ENCODE assay signal across 1 cellular context in genomic region chr14:31297112-31297511, GRCh38.
TF ChIP-seq lines count a peak whose summit lies in the region.

No MANE protein-coding gene starts in this region.

TF ChIP-seq in HepG2, 621 proteins besides CTCF, POLR2A, EP300 and RAD21 (continued from another document):
- TF ChIP-seq JUND (CRISPR knock-in tag; IDR thresholded peaks at IDR 0.05) (peak; percentile 14; the same call in 1 of the 2 replicates), ZNF18 (CRISPR knock-in tag; IDR thresholded peaks at IDR 0.05; ENCODE audit: insufficient replicate concordance) (peak; percentile 78), ZNF280B (CRISPR knock-in tag; IDR thresholded peaks at IDR 0.05; ENCODE audit: borderline replicate concordance) (0 out of 2 replicates have a peak, but pooled peaks have one; percentile 48), HIVEP1 (CRISPR knock-in tag; IDR thresholded peaks at IDR 0.05) (no peak), MEF2D (CRISPR knock-in tag; IDR thresholded peaks at IDR 0.05) (peak; percentile 48; the same call in 1 of the 2 replicates), ZNF605 (CRISPR knock-in tag; IDR thresholded peaks at IDR 0.05) (peak; percentile 64), ZNF207 (IDR thresholded peaks at IDR 0.05; ENCODE audit: borderline replicate concordance) (no peak), FOXP1 (IDR thresholded peaks at IDR 0.05) (peak; percentile 84), FOXP1 (CRISPR knock-in tag; IDR thresholded peaks at IDR 0.05) (peak; percentile 96), BRD4 (CRISPR knock-in tag; IDR thresholded peaks at IDR 0.05) (0 out of 2 replicates have a peak, but pooled peaks have one; percentile 47), ZNF350 (CRISPR knock-in tag; IDR thresholded peaks at IDR 0.05; ENCODE audit: borderline replicate concordance, low read depth) (0 out of 2 replicates have a peak, but pooled peaks have one; percentile 48), HDAC2 (CRISPR knock-in tag; IDR thresholded peaks at IDR 0.05) (0 out of 2 replicates have a peak, but pooled peaks have one; percentile 37), ADNP (CRISPR knock-in tag; IDR thresholded peaks at IDR 0.05) (0 out of 2 replicates have a peak, but pooled peaks have one; percentile 64), HOXD1 (CRISPR knock-in tag; IDR thresholded peaks at IDR 0.05) (0 out of 2 replicates have a peak, but pooled peaks have one; percentile 44), ZBTB4 (CRISPR knock-in tag; IDR thresholded peaks at IDR 0.05; ENCODE audit: borderline replicate concordance) (peak; percentile 48; the same call in 1 of the 2 replicates), DR1 (CRISPR knock-in tag; IDR thresholded peaks at IDR 0.05) (no peak), HOXA5 (CRISPR knock-in tag; IDR thresholded peaks at IDR 0.05) (0 out of 2 replicates have a peak, but pooled peaks have one; percentile 33), NFKB2 (CRISPR knock-in tag; IDR thresholded peaks at IDR 0.05; ENCODE audit: borderline replicate concordance) (peak; percentile 44; the same call in 1 of the 2 replicates), ZNF292 (CRISPR knock-in tag; IDR thresholded peaks at IDR 0.05; ENCODE audit: borderline replicate concordance, low read depth) (0 out of 2 replicates have a peak, but pooled peaks have one; percentile 20), FOXP4 (CRISPR knock-in tag; IDR thresholded peaks at IDR 0.05) (peak; percentile 95), ZNF740 (CRISPR knock-in tag; IDR thresholded peaks at IDR 0.05) (no peak), ZMYM4 (CRISPR knock-in tag; IDR thresholded peaks at IDR 0.05) (peak; percentile 62), RCOR2 (CRISPR knock-in tag; IDR thresholded peaks at IDR 0.05) (0 out of 2 replicates have a peak, but pooled peaks have one; percentile 26), GLMP (CRISPR knock-in tag; IDR thresholded peaks at IDR 0.05; ENCODE audit: borderline replicate concordance) (no peak), ZMYM2 (CRISPR knock-in tag; IDR thresholded peaks at IDR 0.05) (peak; percentile 47; the same call in 1 of the 2 replicates), ZNF557 (CRISPR knock-in tag; IDR thresholded peaks at IDR 0.05) (0 out of 2 replicates have a peak, but pooled peaks have one; percentile 60), ZNF256 (CRISPR knock-in tag; conservative IDR thresholded peaks at IDR 0.05) (peak; percentile 75; the same call in 1 of the 2 replicates), SAP130 (CRISPR knock-in tag; IDR thresholded peaks at IDR 0.05; ENCODE audit: low read depth) (no peak), MZF1 (CRISPR knock-in tag; IDR thresholded peaks at IDR 0.05; ENCODE audit: borderline replicate concordance) (no peak), MTERF4 (CRISPR knock-in tag; IDR thresholded peaks at IDR 0.05) (0 out of 2 replicates have a peak, but pooled peaks have one; percentile 29), PBX3 (CRISPR knock-in tag; IDR thresholded peaks at IDR 0.05; ENCODE audit: borderline replicate concordance) (no peak), ZBTB40 (IDR thresholded peaks at IDR 0.05) (no peak), ZBTB40 (CRISPR knock-in tag; IDR thresholded peaks at IDR 0.05) (peak; percentile 56; the same call in 1 of the 2 replicates), ZFP37 (CRISPR knock-in tag; IDR thresholded peaks at IDR 0.05; ENCODE audit: borderline replicate concordance) (0 out of 2 replicates have a peak, but pooled peaks have one; percentile 70), LBX2 (CRISPR knock-in tag; IDR thresholded peaks at IDR 0.05; ENCODE audit: borderline replicate concordance) (0 out of 2 replicates have a peak, but pooled peaks have one; percentile 38)
TF ChIP-seq in HepG2: peak in this region for 70.
